29 cellular contexts compared by ENCODE assay signal in genomic region chr6:9806195-9806594, GRCh38.
"Had no signal": no experiment of that assay in that cellular context is flagged by ENCODE, and none has a peak within 500 bp of the region (broad histone marks: within the 10 kb centered on the region; RNA-seq: fewer than 3 reads in every experiment).

No MANE protein-coding gene starts in this region.

- H3K4me1 ChIP-seq: ascending aorta, breast epithelium, colonic mucosa, esophagus squamous epithelium, gastroesophageal sphincter, heart right ventricle had no signal

- H3K9me3 ChIP-seq: ascending aorta, breast epithelium, colonic mucosa, esophagus squamous epithelium, gastroesophageal sphincter, heart right ventricle had no signal

- H3K27me3 ChIP-seq: ascending aorta, breast epithelium, cardiac muscle cell, colonic mucosa, esophagus squamous epithelium, gastroesophageal sphincter, heart right ventricle, hepatocyte had no signal

- ATAC-seq: activated naive CD4-positive, alpha-beta T cell treated with anti-CD3 and anti-CD28 coated beads, Interleukin-2, amount 50 U/mL, for 72 hours; activated T-cell treated with anti-CD3 and anti-CD28 coated beads, Interleukin-2, amount 50 U/mL, for 72 hours; gastroesophageal sphincter; heart right ventricle; WTC11 had no signal

- H3K27ac ChIP-seq: ascending aorta, breast epithelium, cardiac muscle cell, colonic mucosa, epithelial cell of prostate, esophagus squamous epithelium, gastroesophageal sphincter, heart right ventricle, hepatocyte, VCaP had no signal

- H3K4me3 ChIP-seq: ascending aorta, breast epithelium, cardiac muscle cell, colonic mucosa, esophagus squamous epithelium, gastroesophageal sphincter, heart right ventricle, hepatocyte had no signal

- DNase-seq: activated CD4-positive, alpha-beta memory T cell treated with anti-CD3 and anti-CD28 coated beads, Interleukin-2, amount 10 ng/mL, durations not matched to agents 7 days and 5 days; activated CD4-positive, alpha-beta T cell treated with anti-CD3 and anti-CD28 coated beads for 1 hour; activated CD4-positive, alpha-beta T cell treated with anti-CD3 and anti-CD28 coated beads for 4 hours; activated CD4-positive, alpha-beta T cell treated with anti-CD3 and anti-CD28 coated beads, Interleukin-2, amount 10 ng/mL, durations not matched to agents 7 days and 5 days; activated CD4-positive, alpha-beta T cell treated with anti-CD3 and anti-CD28 coated beads, Interleukin-2, amount 50 U/mL, for 4 hours; activated CD8-positive, alpha-beta memory T cell treated with anti-CD3 and anti-CD28 coated beads, Interleukin-2, amount 50 U/mL, for 48 hours; activated gamma-delta T cell; activated naive CD4-positive, alpha-beta T cell; activated naive CD4-positive, alpha-beta T cell treated with anti-CD3 and anti-CD28 coated beads, Interleukin-2, amount 10 ng/mL, durations not matched to agents 7 days and 5 days; activated naive CD8-positive, alpha-beta T cell treated with anti-CD3 and anti-CD28 coated beads, Interleukin-2, amount 10 ng/mL, durations not matched to agents 7 days and 5 days; activated T-cell treated with anti-CD3 and anti-CD28 coated beads for 4 hours; activated T-cell treated with anti-CD3 and anti-CD28 coated beads, Interleukin-2, amount 50 U/mL, for 24 hours; activated T-cell treated with anti-CD3 and anti-CD28 coated beads, Interleukin-2, amount 50 U/mL, for 72 hours; central memory CD4-positive, alpha-beta T cell; cerebellar nuclear complex; colonic mucosa; effector CD8-positive, alpha-beta T cell; esophagus squamous epithelium; foreskin melanocyte; heart right ventricle had no signal

- H3K36me3 ChIP-seq: ascending aorta, breast epithelium, cardiac muscle cell, colonic mucosa, esophagus squamous epithelium, gastroesophageal sphincter, heart right ventricle had no signal

- H3K4me2 ChIP-seq: hepatocyte had no signal

- H2AFZ ChIP-seq: hepatocyte had no signal

- H3K79me2 ChIP-seq: hepatocyte had no signal
